9 cellular contexts compared by ENCODE assay signal in genomic region chr1:224592636-224593579, GRCh38. TPM values are rescaled to one million over a fixed set of nuclear protein-coding genes. Genes with fewer than 3 reads are reported as not detected.
DNase-seq lines count a peak whose midpoint lies in the region; ATAC-seq and TF ChIP-seq lines count a peak whose summit lies in the region.
"Had no signal": no experiment of that assay in that cellular context is flagged by ENCODE, and none has a peak within 500 bp of the region (broad histone marks: within the 10 kb centered on the region; RNA-seq: fewer than 3 reads in every experiment).

No MANE protein-coding gene starts in this region.

- no peak overlapping the region for H3K27ac Mint-ChIP-seq in activated T-cell treated with anti-CD3 and anti-CD28 coated beads, Interleukin-2, amount 50 U/mL, for 72 hours
- H3K27ac Mint-ChIP-seq: activated naive CD8-positive, alpha-beta T cell treated with anti-CD3 and anti-CD28 coated beads, Interleukin-2, amount 50 U/mL, for 24 hours had no signal

- ATAC-seq in GM21619 (IDR thresholded peaks at IDR 0.05; ENCODE audit: unreplicated experiment) = peak; percentile 66
- ATAC-seq in activated T-cell treated with anti-CD3 and anti-CD28 coated beads, Interleukin-2, amount 50 U/mL, for 72 hours (replicated peaks in 1 of 2) = no peak
- no peak for ATAC-seq in HG02642 (IDR thresholded peaks at IDR 0.05; ENCODE audit: poor library complexity, unreplicated experiment)
- ATAC-seq: activated naive CD8-positive, alpha-beta T cell treated with anti-CD3 and anti-CD28 coated beads, Interleukin-2, amount 50 U/mL, for 24 hours had no signal

- no peak overlapping the region for H3K4me3 Mint-ChIP-seq in activated T-cell treated with anti-CD3 and anti-CD28 coated beads, Interleukin-2, amount 50 U/mL, for 72 hours
- H3K4me3 Mint-ChIP-seq: activated naive CD8-positive, alpha-beta T cell treated with anti-CD3 and anti-CD28 coated beads, Interleukin-2, amount 50 U/mL, for 24 hours had no signal

- no peaks in the 10 kb centered on the region for H3K9me3 Mint-ChIP-seq in activated T-cell treated with anti-CD3 and anti-CD28 coated beads, Interleukin-2, amount 50 U/mL, for 72 hours

- DNase-seq in AG10803 (ENCODE audit: low read depth) (peak; percentile 95), OCI-M1 (lab: John Stamatoyannopoulos, UW) (peak; percentile 75), fibroblast of the aortic adventitia (ENCODE audit: low read depth) (peak; percentile 84), GM19238 (ENCODE audit: insufficient read length, low spot score) (no peak)
- DNase-seq in activated T-cell treated with anti-CD3 and anti-CD28 coated beads, Interleukin-2, amount 50 U/mL, for 72 hours = no peak
- DNase-seq in central memory CD4-positive, alpha-beta T cell = no peak
- DNase-seq: activated naive CD8-positive, alpha-beta T cell treated with anti-CD3 and anti-CD28 coated beads, Interleukin-2, amount 50 U/mL, for 24 hours had no signal

- H3K4me1 Mint-ChIP-seq in activated T-cell treated with anti-CD3 and anti-CD28 coated beads, Interleukin-2, amount 50 U/mL, for 72 hours (ENCODE audit: low read depth) = no peaks in the 10 kb centered on the region

- TF ChIP-seq CTCF in AG10803 (conservative IDR thresholded peaks at IDR 0.05; ENCODE audit: low read length) (no peak), fibroblast of the aortic adventitia (IDR thresholded peaks at IDR 0.05; ENCODE audit: insufficient read depth, low read length) (no peak)

- H3K4me3 ChIP-seq in AG10803 (ENCODE audit: low read length) (no peak overlapping the region), fibroblast of the aortic adventitia (ENCODE audit: low read depth, low read length) (no peak overlapping the region)

- H3K27me3 Mint-ChIP-seq in activated T-cell treated with anti-CD3 and anti-CD28 coated beads, Interleukin-2, amount 50 U/mL, for 72 hours (ENCODE audit: low read depth) = no peaks in the 10 kb centered on the region
- H3K27me3 Mint-ChIP-seq: activated naive CD8-positive, alpha-beta T cell treated with anti-CD3 and anti-CD28 coated beads, Interleukin-2, amount 50 U/mL, for 24 hours had no signal

- H3K36me3 Mint-ChIP-seq in activated T-cell treated with anti-CD3 and anti-CD28 coated beads, Interleukin-2, amount 50 U/mL, for 72 hours (ENCODE audit: insufficient read depth in 2 of 2) = no peaks in the 10 kb centered on the region

RNA-seq across cellular contexts. Expression of gene CNIH3, which starts 23.2 kb away (rescaled TPM):
- 31.5 and 72.4 TPM in 2 replicates for total RNA-seq in fibroblast of the aortic adventitia (ENCODE audit: low replicate concordance)
- total RNA-seq in activated T-cell treated with anti-CD3 and anti-CD28 coated beads, Interleukin-2, amount 50 U/mL, for 72 hours = 1 to 10 TPM in 1 of 2 donors, under 1 TPM in 1; 0.62 to 1.4 TPM

Comparison
In these comparisons a context has a peak if more than half of its experiments do, and no peak if none do; other contexts are left out.
1. DNase-seq: peak in AG10803 (single experiment), OCI-M1 (single experiment) and fibroblast of the aortic adventitia (single experiment); none in activated T-cell treated with anti-CD3 and anti-CD28 coated beads, Interleukin-2, amount 50 U/mL, for 72 hours (0 of 2), GM19238 (single experiment) and central memory CD4-positive, alpha-beta T cell (single experiment).
2. RNA of gene CNIH3, which starts 23.2 kb away (total RNA-seq): 31.5 to 72.4 TPM in fibroblast of the aortic adventitia; 0.62 to 1.4 TPM in activated T-cell treated with anti-CD3 and anti-CD28 coated beads, Interleukin-2, amount 50 U/mL, for 72 hours; every median in the first group is over 10 times any median in the second.